In the genomic region with DNA sequence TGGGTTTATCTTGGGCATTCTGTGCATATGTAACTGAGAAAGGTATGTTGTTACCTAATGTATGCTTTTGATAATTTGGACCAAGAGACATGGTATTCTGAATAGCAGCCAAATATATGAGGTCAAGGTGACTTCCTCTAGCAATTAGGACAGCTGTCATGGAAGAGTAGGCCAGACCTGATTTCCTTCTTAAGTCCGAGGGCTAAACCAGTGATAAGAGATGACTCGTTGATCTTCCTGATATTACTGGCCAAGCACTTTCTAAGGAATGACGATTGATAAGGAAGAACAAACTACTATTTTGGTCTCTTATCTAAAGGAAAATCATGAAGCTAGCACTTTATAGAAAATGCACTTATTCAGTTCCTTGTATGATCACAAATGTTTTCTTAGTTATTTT, we compare ENCODE assay signal across 13 cellular contexts. TPM values are rescaled to one million over a fixed set of nuclear protein-coding genes. Genes with fewer than 3 reads are reported as not detected.
A peak's percentile ranks its signal among the peaks of the same experiment; 100 is the strongest.
DNase-seq lines count a peak whose midpoint lies in the region; ATAC-seq and TF ChIP-seq lines count a peak whose summit lies in the region.
"Had no signal": no experiment of that assay in that cellular context is flagged by ENCODE, and none has a peak within 500 bp of the region (broad histone marks: within the 10 kb centered on the region; RNA-seq: fewer than 3 reads in every experiment).

No MANE protein-coding gene starts in this region.

- no peak overlapping the region for H2AFZ ChIP-seq in GM23338

- H3K9me3 Mint-ChIP-seq in GM23338 (no peaks in the 10 kb centered on the region), glutamatergic neuron (ENCODE audit: unreplicated experiment) (peaks cover 3% of the 10 kb centered on the region)
- H3K9me3 Mint-ChIP-seq: activated CD4-positive, alpha-beta memory T cell treated with anti-CD3 and anti-CD28 coated beads, Interleukin-2, amount 10 ng/mL, durations not matched to agents 7 days and 5 days had no signal

- in situ Hi-C loops in transverse colon (cut with MboI; ENCODE audit: low pct_ligation_motif_present in 1 of 4, low pct_unique_long_range_greater_than_20kb in 1 of 4, low sequenced_read_pairs in 3 of 4): no loop called here

- no peak for TF ChIP-seq POLR2A in spleen (IDR thresholded peaks at IDR 0.05)
- no peak for TF ChIP-seq POLR2A in transverse colon (IDR thresholded peaks at IDR 0.05)

- 0 out of 2 replicates have a peak overlapping the region, but pooled peaks have one; percentile 23 for H3K4me2 ChIP-seq in GM23338

- WGBS in spleen, 5 donors: 27 to 60% (median 38%) methylated on average over 3 of the region's 3 CpGs
- WGBS in transverse colon (ENCODE audit: low coverage in 1 of 2), 2 donors: 38% methylated on average over 3 of the region's 3 CpGs

- no peak for TF ChIP-seq EP300 in transverse colon (IDR thresholded peaks at IDR 0.05; ENCODE audit: low read depth)

- H3K36me3 Mint-ChIP-seq in GM23338 (ENCODE audit: low read depth): no peaks in the 10 kb centered on the region
- H3K36me3 Mint-ChIP-seq in glutamatergic neuron (ENCODE audit: unreplicated experiment): no peaks in the 10 kb centered on the region

- H3K27ac ChIP-seq in GM23338 (ENCODE audit: low read depth): peak overlapping the region; percentile 64
- H3K27ac ChIP-seq in spleen: peak overlapping the region in 7 of 8 donors; percentile 36 to 79 (median 70)
- H3K27ac ChIP-seq in transverse colon: peak overlapping the region in 1 of 4 donors; percentile 4

- H3K4me1 Mint-ChIP-seq in GM23338: peaks cover 44% of the 10 kb centered on the region
- peaks cover 44% of the 10 kb centered on the region for H3K4me1 Mint-ChIP-seq in glutamatergic neuron (ENCODE audit: low read depth, unreplicated experiment)

- ATAC-seq in GM23338 (no peak), GM21423 (IDR thresholded peaks at IDR 0.05; ENCODE audit: unreplicated experiment) (no peak)
- ATAC-seq: GM12878 had no signal

- no peaks in the 10 kb centered on the region for H3K27me3 ChIP-seq in GM23338 (ENCODE audit: insufficient read depth)
- H3K27me3 ChIP-seq in spleen (replicated peaks in 1 of 7): no peaks in the 10 kb centered on the region
- H3K27me3 ChIP-seq in transverse colon: no peaks in the 10 kb centered on the region

- H3K4me3 Mint-ChIP-seq in GM23338 (no peak overlapping the region), glutamatergic neuron (ENCODE audit: unreplicated experiment) (no peak overlapping the region)
- H3K4me3 Mint-ChIP-seq: activated CD4-positive, alpha-beta memory T cell treated with anti-CD3 and anti-CD28 coated beads, Interleukin-2, amount 10 ng/mL, durations not matched to agents 7 days and 5 days had no signal

- peaks cover 24% of the 10 kb centered on the region for H3K4me1 ChIP-seq in GM23338 (ENCODE audit: insufficient read depth)
- H3K4me1 ChIP-seq in spleen: peaks cover 11 to 89% (median 45%) of the 10 kb centered on the region in 6 donors
- peaks cover 0 to 50% (median 17%) of the 10 kb centered on the region in 4 donors for H3K4me1 ChIP-seq in transverse colon

- no peaks in the 10 kb centered on the region for H3F3A ChIP-seq in GM23338 (replicated peaks; ENCODE audit: low read depth)

- H3K9me3 ChIP-seq in spleen (no peaks in the 10 kb centered on the region), transverse colon (no peaks in the 10 kb centered on the region)

- DNase-seq in GM23338 (ENCODE audit: low spot score): no peak
- peak; percentile 36 for DNase-seq in RPMI7951 (ENCODE audit: low read depth)
- DNase-seq in glutamatergic neuron: no peak
- DNase-seq in spleen: no peak
- no peak for DNase-seq in stimulated activated CD4-positive, alpha-beta T cell treated with anti-CD3 and anti-CD28 coated beads, Interleukin-12 subunit alpha, Interleukin-12 subunit beta, amount 100 ng/mL, for 4 hours
- DNase-seq in transverse colon: no peak
- DNase-seq: activated CD4-positive, alpha-beta memory T cell treated with anti-CD3 and anti-CD28 coated beads, Interleukin-2, amount 10 ng/mL, durations not matched to agents 7 days and 5 days; activated naive CD4-positive, alpha-beta T cell treated with anti-CD3 and anti-CD28 coated beads, Interleukin-2, amount 50 U/mL, for 16 hours; NCI-H748 treated with DMSO at 0.1 percent for 48 hours; stimulated activated CD8-positive, alpha-beta memory T cell treated with anti-CD3 and anti-CD28 coated beads, Interleukin-4, amount 100 ng/mL, for 48 hours; T-helper 1 cell had no signal

- H3K27ac Mint-ChIP-seq in GM23338: no peak overlapping the region
- peak overlapping the region; percentile 11 for H3K27ac Mint-ChIP-seq in glutamatergic neuron (ENCODE audit: unreplicated experiment)
- H3K27ac Mint-ChIP-seq: activated CD4-positive, alpha-beta memory T cell treated with anti-CD3 and anti-CD28 coated beads, Interleukin-2, amount 10 ng/mL, durations not matched to agents 7 days and 5 days had no signal

- peaks cover 95% of the 10 kb centered on the region for H3K79me2 ChIP-seq in GM23338 (replicated peaks; ENCODE audit: insufficient read depth)

- H3K36me3 ChIP-seq in GM23338 (ENCODE audit: insufficient read depth) (no peaks in the 10 kb centered on the region), spleen (no peaks in the 10 kb centered on the region), transverse colon (no peaks in the 10 kb centered on the region)

- H3K4me3 ChIP-seq in GM23338: no peak overlapping the region
- no peak overlapping the region for H3K4me3 ChIP-seq in spleen
- no peak overlapping the region for H3K4me3 ChIP-seq in transverse colon
- H3K4me3 ChIP-seq: GM12878 had no signal

- intact Hi-C loops in spleen (cut with DNase I; ENCODE audit: low total_unique reads) (no loop called here), transverse colon (cut with DNase I; ENCODE audit: low total_unique reads) (no loop called here)

- H3K27me3 Mint-ChIP-seq in GM23338 (ENCODE audit: insufficient read depth, low read depth, poor library complexity): peaks cover 3% of the 10 kb centered on the region
- H3K27me3 Mint-ChIP-seq in glutamatergic neuron (ENCODE audit: unreplicated experiment): peaks cover 2% of the 10 kb centered on the region
- H3K27me3 Mint-ChIP-seq: activated CD4-positive, alpha-beta memory T cell treated with anti-CD3 and anti-CD28 coated beads, Interleukin-2, amount 10 ng/mL, durations not matched to agents 7 days and 5 days had no signal

- no peaks in the 10 kb centered on the region for H3K9me2 ChIP-seq in GM23338 (ENCODE audit: insufficient read depth)

- peaks cover 49% of the 10 kb centered on the region for H4K20me1 ChIP-seq in GM23338 (replicated peaks; ENCODE audit: insufficient read depth)

- TF ChIP-seq CTCF in GM23338 (conservative IDR thresholded peaks at IDR 0.05; ENCODE audit: low read depth in 2 of 2) (no peak), glutamatergic neuron (IDR thresholded peaks at IDR 0.05; ENCODE audit: partially characterized antibody, unreplicated experiment) (no peak), spleen (IDR thresholded peaks at IDR 0.05 in 8 of 11, conservative IDR thresholded peaks at IDR 0.05 in 3 of 11) (no peak), transverse colon (IDR thresholded peaks at IDR 0.05) (no peak)

TF ChIP-seq in GM23338, 12 proteins besides CTCF, POLR2A, EP300 and RAD21 (continues in another document):
- TF ChIP-seq ZNF114 (CRISPR knock-in tag; IDR thresholded peaks at IDR 0.05): no peak
- no peak for TF ChIP-seq EZH2phosphoT487 (IDR thresholded peaks at IDR 0.05; ENCODE audit: unreplicated experiment)
- no peak for TF ChIP-seq NANOG (IDR thresholded peaks at IDR 0.05; ENCODE audit: borderline replicate concordance)
- no peak for TF ChIP-seq EZH2 (IDR thresholded peaks at IDR 0.05; ENCODE audit: low read depth, unreplicated experiment)
- TF ChIP-seq, protein P1, sequence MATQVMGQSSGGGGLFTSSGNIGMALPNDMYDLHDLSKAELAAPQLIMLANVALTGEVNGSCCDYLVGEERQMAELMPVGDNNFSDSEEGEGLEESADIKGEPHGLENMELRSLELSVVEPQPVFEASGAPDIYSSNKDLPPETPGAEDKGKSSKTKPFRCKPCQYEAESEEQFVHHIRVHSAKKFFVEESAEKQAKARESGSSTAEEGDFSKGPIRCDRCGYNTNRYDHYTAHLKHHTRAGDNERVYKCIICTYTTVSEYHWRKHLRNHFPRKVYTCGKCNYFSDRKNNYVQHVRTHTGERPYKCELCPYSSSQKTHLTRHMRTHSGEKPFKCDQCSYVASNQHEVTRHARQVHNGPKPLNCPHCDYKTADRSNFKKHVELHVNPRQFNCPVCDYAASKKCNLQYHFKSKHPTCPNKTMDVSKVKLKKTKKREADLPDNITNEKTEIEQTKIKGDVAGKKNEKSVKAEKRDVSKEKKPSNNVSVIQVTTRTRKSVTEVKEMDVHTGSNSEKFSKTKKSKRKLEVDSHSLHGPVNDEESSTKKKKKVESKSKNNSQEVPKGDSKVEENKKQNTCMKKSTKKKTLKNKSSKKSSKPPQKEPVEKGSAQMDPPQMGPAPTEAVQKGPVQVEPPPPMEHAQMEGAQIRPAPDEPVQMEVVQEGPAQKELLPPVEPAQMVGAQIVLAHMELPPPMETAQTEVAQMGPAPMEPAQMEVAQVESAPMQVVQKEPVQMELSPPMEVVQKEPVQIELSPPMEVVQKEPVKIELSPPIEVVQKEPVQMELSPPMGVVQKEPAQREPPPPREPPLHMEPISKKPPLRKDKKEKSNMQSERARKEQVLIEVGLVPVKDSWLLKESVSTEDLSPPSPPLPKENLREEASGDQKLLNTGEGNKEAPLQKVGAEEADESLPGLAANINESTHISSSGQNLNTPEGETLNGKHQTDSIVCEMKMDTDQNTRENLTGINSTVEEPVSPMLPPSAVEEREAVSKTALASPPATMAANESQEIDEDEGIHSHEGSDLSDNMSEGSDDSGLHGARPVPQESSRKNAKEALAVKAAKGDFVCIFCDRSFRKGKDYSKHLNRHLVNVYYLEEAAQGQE (IDR thresholded peaks at IDR 0.05; ENCODE audit: unreplicated experiment): no peak
- TF ChIP-seq JUNB (IDR thresholded peaks at IDR 0.05; ENCODE audit: unreplicated experiment): no peak

RNA-seq across cellular contexts. Expression of a gene that starts 42.7 kb away (rescaled TPM):
- total RNA-seq in GM23338 (2014; rRNA removed; shearing (Covaris generic)): 49.4 and 57.7 TPM in 2 replicates
- polyA plus RNA-seq in GM23338 (2016; fragmentation: Nextera tagmentation; extraction: Ambion mirVana): 13.6 and 14.4 TPM in 2 replicates
- 24.0 and 25.2 TPM in 2 replicates for total RNA-seq in RPMI7951 (2014; rRNA removed; shearing (Covaris generic))
- 127 TPM for total RNA-seq in glutamatergic neuron (ENCODE audit: unreplicated experiment)
- 10 to 100 TPM; 26.0 to 49.4 (median 42.9) TPM for total RNA-seq in spleen
- 10 to 100 TPM in 1 of 3 donors, 1 to 10 TPM in 2; 2.3 to 10.8 (median 3.0) TPM for polyA plus RNA-seq in spleen
- 100 to 1,000 TPM in 2 of 4 donors, 10 to 100 TPM in 2; 77.1 to 159 (median 98.4) TPM for total RNA-seq in transverse colon

RNA-seq across cellular contexts. Expression of a gene that starts 52.8 kb away (rescaled TPM):
- 115 and 140 TPM in 2 replicates for total RNA-seq in GM23338 (2014; rRNA removed; shearing (Covaris generic))
- polyA plus RNA-seq in GM23338 (2016; fragmentation: Nextera tagmentation; extraction: Ambion mirVana) (278 and 299 TPM in 2 replicates), spleen (100 to 1,000 TPM in 2 of 3 donors, 10 to 100 TPM in 1; 69.3 to 145 (median 104) TPM)
- total RNA-seq in RPMI7951 (2014; rRNA removed; shearing (Covaris generic)): 447 and 606 TPM in 2 replicates
- total RNA-seq in glutamatergic neuron (ENCODE audit: unreplicated experiment) (95.4 TPM), spleen (100 to 1,000 TPM in 4 of 7 donors, 10 to 100 TPM in 3; 58.0 to 144 (median 116) TPM), transverse colon (10 to 100 TPM; 50.1 to 96.9 (median 61.2) TPM)
